12 cellular contexts compared by ENCODE assay signal in genomic region chr1:41649445-41650175, GRCh38.
DNase-seq lines count a peak whose midpoint lies in the region; ATAC-seq, FAIRE-seq and TF ChIP-seq lines count a peak whose summit lies in the region.
"Had no signal": no experiment of that assay in that cellular context is flagged by ENCODE, and none has a peak within 500 bp of the region (broad histone marks: within the 10 kb centered on the region; RNA-seq: fewer than 3 reads in every experiment).

No MANE protein-coding gene starts in this region.

- H3K27me3 ChIP-seq in MM.1S (replicated peaks; ENCODE audit: insufficient read depth, low read length), result no peaks in the 10 kb centered on the region
- H3K27me3 ChIP-seq: colonic mucosa had no signal

- no peak overlapping the region for H2AFZ ChIP-seq in MM.1S (ENCODE audit: low read length)

- H3K9me2 ChIP-seq in MM.1S (replicated peaks; ENCODE audit: insufficient read depth, low read length), result no peaks in the 10 kb centered on the region

- no peak for TF ChIP-seq CTCF in endothelial cell (IDR thresholded peaks at IDR 0.05; ENCODE audit: unreplicated experiment)
- TF ChIP-seq CTCF in MM.1S (IDR thresholded peaks at IDR 0.05; ENCODE audit: low read length), result no peak

- no peak overlapping the region for H3K27ac ChIP-seq in MM.1S (ENCODE audit: low read length)
- H3K27ac ChIP-seq: colonic mucosa had no signal

- H3K9me3 ChIP-seq in MM.1S (replicated peaks; ENCODE audit: insufficient read depth, low read length), result no peaks in the 10 kb centered on the region
- H3K9me3 ChIP-seq: colonic mucosa had no signal

- H3K4me1 Mint-ChIP-seq in activated CD8-positive, alpha-beta memory T cell treated with anti-CD3 and anti-CD28 coated beads, Interleukin-2, amount 10 ng/mL, durations not matched to agents 7 days and 5 days, result peaks cover 24% of the 10 kb centered on the region
- H3K4me1 Mint-ChIP-seq in activated T-cell treated with anti-CD3 and anti-CD28 coated beads, Interleukin-2, amount 50 U/mL, for 24 hours (ENCODE audit: low read depth), result peaks cover 91% of the 10 kb centered on the region
- H3K4me1 Mint-ChIP-seq in endothelial cell (ENCODE audit: unreplicated experiment), result peaks cover 16% of the 10 kb centered on the region

- no peak overlapping the region for H3K4me3 Mint-ChIP-seq in activated CD8-positive, alpha-beta memory T cell treated with anti-CD3 and anti-CD28 coated beads, Interleukin-2, amount 10 ng/mL, durations not matched to agents 7 days and 5 days
- no peak overlapping the region for H3K4me3 Mint-ChIP-seq in activated T-cell treated with anti-CD3 and anti-CD28 coated beads, Interleukin-2, amount 50 U/mL, for 24 hours
- no peak overlapping the region for H3K4me3 Mint-ChIP-seq in endothelial cell (ENCODE audit: unreplicated experiment)

- ATAC-seq in activated CD8-positive, alpha-beta memory T cell treated with anti-CD3 and anti-CD28 coated beads, Interleukin-2, amount 10 ng/mL, durations not matched to agents 7 days and 5 days, result no peak
- ATAC-seq in HG03460 (IDR thresholded peaks at IDR 0.05; ENCODE audit: unreplicated experiment), result no peak

- no peaks in the 10 kb centered on the region for H3K27me3 Mint-ChIP-seq in activated CD8-positive, alpha-beta memory T cell treated with anti-CD3 and anti-CD28 coated beads, Interleukin-2, amount 10 ng/mL, durations not matched to agents 7 days and 5 days
- H3K27me3 Mint-ChIP-seq in activated T-cell treated with anti-CD3 and anti-CD28 coated beads, Interleukin-2, amount 50 U/mL, for 24 hours, result no peaks in the 10 kb centered on the region
- peaks cover 5% of the 10 kb centered on the region for H3K27me3 Mint-ChIP-seq in endothelial cell (ENCODE audit: unreplicated experiment)

- H3K4me2 ChIP-seq in MM.1S (ENCODE audit: low read depth, low read length), result no peak overlapping the region

- H3K27ac Mint-ChIP-seq in activated CD8-positive, alpha-beta memory T cell treated with anti-CD3 and anti-CD28 coated beads, Interleukin-2, amount 10 ng/mL, durations not matched to agents 7 days and 5 days, result no peak overlapping the region
- H3K27ac Mint-ChIP-seq in activated T-cell treated with anti-CD3 and anti-CD28 coated beads, Interleukin-2, amount 50 U/mL, for 24 hours, result peak overlapping the region; percentile 89
- H3K27ac Mint-ChIP-seq in endothelial cell (ENCODE audit: unreplicated experiment), result peak overlapping the region; percentile 89

- no peaks in the 10 kb centered on the region for H4K20me1 ChIP-seq in MM.1S (ENCODE audit: insufficient read depth, low read length)

- peaks cover 1% of the 10 kb centered on the region for H3K36me3 Mint-ChIP-seq in activated CD8-positive, alpha-beta memory T cell treated with anti-CD3 and anti-CD28 coated beads, Interleukin-2, amount 10 ng/mL, durations not matched to agents 7 days and 5 days
- peaks cover 91% of the 10 kb centered on the region for H3K36me3 Mint-ChIP-seq in activated T-cell treated with anti-CD3 and anti-CD28 coated beads, Interleukin-2, amount 50 U/mL, for 24 hours (ENCODE audit: low read depth)
- no peaks in the 10 kb centered on the region for H3K36me3 Mint-ChIP-seq in endothelial cell (ENCODE audit: low read depth, unreplicated experiment)

- CTCF ChIA-PET in activated CD8-positive, alpha-beta memory T cell treated with anti-CD3 and anti-CD28 coated beads, Interleukin-2, amount 10 ng/mL, durations not matched to agents 7 days and 5 days (lab: Charles Lee), result interaction anchor here (0.6 to 1.3 kb wide), 3 partner anchors 9 to 17 kb away, joined by 3 to 4 read pairs (median 3); no protein-coding TSS in a partner anchor

- no peaks in the 10 kb centered on the region for H3K79me2 ChIP-seq in MM.1S (ENCODE audit: low read length)

- no peak overlapping the region for H3K4me3 ChIP-seq in MM.1S (ENCODE audit: low read length)
- H3K4me3 ChIP-seq: colonic mucosa had no signal

- no peaks in the 10 kb centered on the region for H3K9me3 Mint-ChIP-seq in activated CD8-positive, alpha-beta memory T cell treated with anti-CD3 and anti-CD28 coated beads, Interleukin-2, amount 10 ng/mL, durations not matched to agents 7 days and 5 days (ENCODE audit: low read depth)
- no peaks in the 10 kb centered on the region for H3K9me3 Mint-ChIP-seq in activated T-cell treated with anti-CD3 and anti-CD28 coated beads, Interleukin-2, amount 50 U/mL, for 24 hours
- no peaks in the 10 kb centered on the region for H3K9me3 Mint-ChIP-seq in endothelial cell (ENCODE audit: unreplicated experiment)

- H3K36me3 ChIP-seq in MM.1S (replicated peaks; ENCODE audit: insufficient read depth, low read length), result no peaks in the 10 kb centered on the region
- H3K36me3 ChIP-seq: colonic mucosa had no signal

- H3K4me1 ChIP-seq in MM.1S (ENCODE audit: low read length), result no peaks in the 10 kb centered on the region
- H3K4me1 ChIP-seq: colonic mucosa had no signal

- H3K9ac ChIP-seq in MM.1S (ENCODE audit: low read length), result no peak overlapping the region

- peak; percentile 1 for DNase-seq in activated CD8-positive, alpha-beta memory T cell treated with anti-CD3 and anti-CD28 coated beads, Interleukin-2, amount 50 U/mL, for 48 hours
- no peak for DNase-seq in activated CD8-positive, alpha-beta memory T cell treated with anti-CD3 and anti-CD28 coated beads, Interleukin-2, amount 10 ng/mL, durations not matched to agents 7 days and 5 days
- DNase-seq in activated T-cell treated with anti-CD3 and anti-CD28 coated beads, Interleukin-2, amount 50 U/mL, for 24 hours, result no peak
- DNase-seq in endothelial cell (ENCODE audit: low spot score), result peak; percentile 18
- DNase-seq in superior temporal gyrus (ENCODE audit: extremely low spot score), result peak; percentile 28
- DNase-seq in MM.1S, result no peak
- DNase-seq in GM19239 (ENCODE audit: insufficient read length, low spot score), result no peak
- DNase-seq: activated CD4-positive, CD25-positive, alpha-beta regulatory T cell; activated gamma-delta T cell treated with Interleukin-2 at 50 U/mL for 16 hours; colonic mucosa; NCI-H2081 treated with DMSO at 0.1 percent for 48 hours had no signal

- no peaks in the 10 kb centered on the region for H3F3A ChIP-seq in MM.1S (ENCODE audit: insufficient read depth, low read length)

- FAIRE-seq in GM19239 (lab: Jason Lieb, UNC), result no peak

Comparison
In these comparisons a context has a peak if more than half of its experiments do, and no peak if none do; other contexts are left out.
1. DNase-seq: peak in activated CD8-positive, alpha-beta memory T cell treated with anti-CD3 and anti-CD28 coated beads, Interleukin-2, amount 50 U/mL, for 48 hours (single experiment), endothelial cell (single experiment) and superior temporal gyrus (single experiment); none in activated CD8-positive, alpha-beta memory T cell treated with anti-CD3 and anti-CD28 coated beads, Interleukin-2, amount 10 ng/mL, durations not matched to agents 7 days and 5 days (single experiment), activated T-cell treated with anti-CD3 and anti-CD28 coated beads, Interleukin-2, amount 50 U/mL, for 24 hours (single experiment), MM.1S (single experiment) and GM19239 (single experiment).